1 cellular context compared by ENCODE assay signal in genomic region chr3:13574083-13574797, GRCh38.
A peak's percentile ranks its signal among the peaks of the same experiment; 100 is the strongest.
TF ChIP-seq lines count a peak whose summit lies in the region.

No MANE protein-coding gene starts in this region.

TF ChIP-seq in SK-N-SH, 30 proteins besides CTCF, POLR2A, EP300 and RAD21 (continued from another document):
- TF ChIP-seq FOSL2 (IDR thresholded peaks at IDR 0.05; ENCODE audit: borderline replicate concordance, low read depth) (no peak), RCOR1 (IDR thresholded peaks at IDR 0.05; ENCODE audit: low read length) (peak; percentile 78; the same call in 1 of the 2 replicates), SIN3A (IDR thresholded peaks at IDR 0.05; ENCODE audit: borderline replicate concordance, low read depth, low read length) (no peak), PBX3 (IDR thresholded peaks at IDR 0.05) (0 out of 2 replicates have a peak, but pooled peaks have one; percentile 8), USF2 (IDR thresholded peaks at IDR 0.05; ENCODE audit: borderline replicate concordance, low read depth, low read length) (no peak), CHD2 (IDR thresholded peaks at IDR 0.05; ENCODE audit: low read length, partially characterized antibody) (peak; percentile 78), SMC3 (IDR thresholded peaks at IDR 0.05; ENCODE audit: low read depth, low read length) (no peak), YY1 (IDR thresholded peaks at IDR 0.05; ENCODE audit: low read depth) (no peak), EZH2phosphoT487 (IDR thresholded peaks at IDR 0.05; ENCODE audit: borderline replicate concordance, low read depth) (no peak), ZBTB33 (IDR thresholded peaks at IDR 0.05; ENCODE audit: borderline replicate concordance, low read depth) (no peak), NRF1 (IDR thresholded peaks at IDR 0.05; ENCODE audit: low read depth, low read length) (no peak), USF1 (IDR thresholded peaks at IDR 0.05; ENCODE audit: borderline replicate concordance, low read depth) (no peak), RFX5 (IDR thresholded peaks at IDR 0.05; ENCODE audit: low read length) (no peak), FOXJ3 (CRISPR knock-in tag; IDR thresholded peaks at IDR 0.05) (peak; percentile 82; the same call in 1 of the 2 replicates), REST (IDR thresholded peaks at IDR 0.05; ENCODE audit: low read depth, low read length) (no peak), TEAD4 (IDR thresholded peaks at IDR 0.05; ENCODE audit: borderline replicate concordance, insufficient read depth) (no peak)
